9 cellular contexts compared by ENCODE assay signal in the genomic region with DNA sequence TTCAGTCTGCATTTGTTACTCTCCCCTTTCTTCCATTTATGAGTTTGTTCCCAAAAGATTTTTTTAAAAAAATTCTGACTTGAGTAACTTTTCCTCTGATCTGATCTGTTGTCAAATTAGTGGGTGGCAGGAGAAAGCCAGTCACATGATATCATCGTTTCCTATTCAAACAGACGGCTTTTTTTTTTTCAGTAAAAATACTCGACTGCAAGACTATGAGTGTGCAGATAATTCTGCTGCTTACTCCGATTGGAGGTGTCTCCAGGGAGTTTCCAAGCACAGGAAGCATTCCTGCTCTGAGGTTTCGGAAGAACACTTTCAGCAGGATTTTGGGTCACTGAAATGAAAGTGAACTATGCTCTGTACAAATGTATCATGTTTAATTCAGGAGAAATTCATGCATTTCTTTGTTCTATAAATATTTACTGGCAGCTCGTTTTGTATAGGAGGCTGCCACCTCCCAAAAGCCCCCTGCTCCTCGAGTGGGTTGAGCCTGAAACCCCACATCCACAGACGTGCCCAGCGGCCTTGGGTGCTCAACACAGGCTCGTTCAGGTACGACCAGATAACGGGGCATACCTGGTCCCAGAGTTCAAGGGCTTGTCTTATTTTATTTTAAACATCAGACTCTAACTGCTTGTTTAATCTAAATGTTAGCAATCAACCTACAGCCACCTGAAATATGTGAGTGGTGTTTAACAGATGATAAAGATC.
DNase-seq lines count a peak whose midpoint lies in the region; ATAC-seq, FAIRE-seq and TF ChIP-seq lines count a peak whose summit lies in the region.
"Had no signal": no experiment of that assay in that cellular context is flagged by ENCODE, and none has a peak within 500 bp of the region (broad histone marks: within the 10 kb centered on the region; RNA-seq: fewer than 3 reads in every experiment).

No MANE protein-coding gene starts in this region.

- POLR2A ChIA-PET in SK-N-SH (lab: Yijun Ruan, JAX): no interaction called here

- H3K4me2 ChIP-seq in SK-N-SH: 0 out of 2 replicates have a peak overlapping the region, but pooled peaks have one; percentile 33

- no peak overlapping the region for H2AFZ ChIP-seq in SK-N-SH (ENCODE audit: low read depth)

- TF ChIP-seq RAD21 in SK-N-SH (IDR thresholded peaks at IDR 0.05; ENCODE audit: low read length): no peak

- no peaks in the 10 kb centered on the region for H3K27me3 ChIP-seq in SK-N-SH (ENCODE audit: insufficient read depth)
- no peaks in the 10 kb centered on the region for H3K27me3 ChIP-seq in upper lobe of right lung

- H3K79me2 ChIP-seq in SK-N-SH (ENCODE audit: insufficient read depth): no peaks in the 10 kb centered on the region

- no peaks in the 10 kb centered on the region for H3K36me3 ChIP-seq in SK-N-SH (replicated peaks in 1 of 2; ENCODE audit: control insufficient read depth in 1 of 2, insufficient read depth in 2 of 2, low read length in 1 of 2)
- H3K36me3 ChIP-seq in upper lobe of right lung: no peaks in the 10 kb centered on the region

- no peak for TF ChIP-seq CTCF in SK-N-SH (IDR thresholded peaks at IDR 0.05)
- TF ChIP-seq CTCF in VCaP (conservative IDR thresholded peaks at IDR 0.05): no peak
- no peak for TF ChIP-seq CTCF in upper lobe of right lung (IDR thresholded peaks at IDR 0.05)

- no peak for DNase-seq in SK-N-SH
- DNase-seq in upper lobe of right lung: no peak

- no peak overlapping the region for H3K9ac ChIP-seq in SK-N-SH

- TF ChIP-seq EP300 in SK-N-SH (IDR thresholded peaks at IDR 0.05; ENCODE audit: borderline replicate concordance in 1 of 2, low read depth in 1 of 2, low read length in 1 of 2): no peak

- CTCF ChIA-PET in SK-N-SH (lab: Yijun Ruan, JAX): interaction anchor here (1.5 kb wide), 1 partner anchor 223 kb away, joined by 4 read pairs; no protein-coding TSS in a partner anchor

- H3K27ac ChIP-seq in SK-N-SH (ENCODE audit: low read depth in 2 of 2, low read length in 1 of 2): no peak overlapping the region
- peak overlapping the region; percentile 26; the same call in 1 of the 2 replicates for H3K27ac ChIP-seq in VCaP
- no peak overlapping the region for H3K27ac ChIP-seq in upper lobe of right lung
- H3K27ac ChIP-seq: RWPE1 had no signal

- no peaks in the 10 kb centered on the region for H3K9me2 ChIP-seq in SK-N-SH

- ATAC-seq in SK-N-SH treated with all-trans-retinoic acid at 6 μM for 48 hours (no peak), upper lobe of right lung (peak; percentile 12), GM21367 (IDR thresholded peaks at IDR 0.05; ENCODE audit: unreplicated experiment) (no peak), GM21717 (IDR thresholded peaks at IDR 0.05; ENCODE audit: unreplicated experiment) (no peak), GM18498 (IDR thresholded peaks at IDR 0.05; ENCODE audit: unreplicated experiment) (no peak)

- H3K4me3 ChIP-seq in SK-N-SH (ENCODE audit: low read depth in 2 of 2, low read length in 1 of 2): peak overlapping the region in 1 of 2 experiments; percentile 26; a peak in 1 of 4 replicates
- peak overlapping the region; percentile 0 for H3K4me3 ChIP-seq in upper lobe of right lung

- FAIRE-seq in islet of Langerhans (lab: Jason Lieb, UNC): peak; percentile 96

- 11% methylated on average over 12 of the region's 12 CpGs for WGBS in SK-N-SH (ENCODE audit: low lambda C conversion rate)

- intact Hi-C loops in upper lobe of right lung (cut with DNase I): no loop called here

- no peaks in the 10 kb centered on the region for H4K20me1 ChIP-seq in SK-N-SH (ENCODE audit: insufficient read depth)

- H3K4me1 ChIP-seq in SK-N-SH (ENCODE audit: control insufficient read depth in 1 of 2, insufficient read depth in 2 of 2, low read depth in 1 of 2, low read length in 1 of 2) (no peaks in the 10 kb centered on the region; a peak in 1 of 4 replicates), upper lobe of right lung (peaks cover 28% of the 10 kb centered on the region)

- H3F3A ChIP-seq in SK-N-SH (replicated peaks; ENCODE audit: insufficient read depth): no peaks in the 10 kb centered on the region

- H3K9me3 ChIP-seq in SK-N-SH (no peaks in the 10 kb centered on the region), upper lobe of right lung (no peaks in the 10 kb centered on the region)

TF ChIP-seq in SK-N-SH, 30 proteins besides CTCF, POLR2A, EP300 and RAD21 (continues in another document):
- TF ChIP-seq FOSL2 (IDR thresholded peaks at IDR 0.05; ENCODE audit: borderline replicate concordance, low read depth) (no peak), ELF1 (IDR thresholded peaks at IDR 0.05) (no peak), RCOR1 (IDR thresholded peaks at IDR 0.05; ENCODE audit: low read length) (no peak), RXRA (IDR thresholded peaks at IDR 0.05; ENCODE audit: borderline replicate concordance, low read depth) (no peak), FOXJ3 (CRISPR knock-in tag; IDR thresholded peaks at IDR 0.05) (no peak), FOXM1 (IDR thresholded peaks at IDR 0.05; ENCODE audit: low read depth) (no peak), GATA2 (CRISPR knock-in tag; IDR thresholded peaks at IDR 0.05) (no peak), YY1 (IDR thresholded peaks at IDR 0.05; ENCODE audit: low read depth) (no peak), CHD2 (IDR thresholded peaks at IDR 0.05; ENCODE audit: low read length, partially characterized antibody) (no peak), TCF12 (IDR thresholded peaks at IDR 0.05) (no peak), POLR2AphosphoS5 (IDR thresholded peaks at IDR 0.05; ENCODE audit: low read depth, low read length) (no peak), JUND (IDR thresholded peaks at IDR 0.05) (no peak)
- TF ChIP-seq, protein P1, sequence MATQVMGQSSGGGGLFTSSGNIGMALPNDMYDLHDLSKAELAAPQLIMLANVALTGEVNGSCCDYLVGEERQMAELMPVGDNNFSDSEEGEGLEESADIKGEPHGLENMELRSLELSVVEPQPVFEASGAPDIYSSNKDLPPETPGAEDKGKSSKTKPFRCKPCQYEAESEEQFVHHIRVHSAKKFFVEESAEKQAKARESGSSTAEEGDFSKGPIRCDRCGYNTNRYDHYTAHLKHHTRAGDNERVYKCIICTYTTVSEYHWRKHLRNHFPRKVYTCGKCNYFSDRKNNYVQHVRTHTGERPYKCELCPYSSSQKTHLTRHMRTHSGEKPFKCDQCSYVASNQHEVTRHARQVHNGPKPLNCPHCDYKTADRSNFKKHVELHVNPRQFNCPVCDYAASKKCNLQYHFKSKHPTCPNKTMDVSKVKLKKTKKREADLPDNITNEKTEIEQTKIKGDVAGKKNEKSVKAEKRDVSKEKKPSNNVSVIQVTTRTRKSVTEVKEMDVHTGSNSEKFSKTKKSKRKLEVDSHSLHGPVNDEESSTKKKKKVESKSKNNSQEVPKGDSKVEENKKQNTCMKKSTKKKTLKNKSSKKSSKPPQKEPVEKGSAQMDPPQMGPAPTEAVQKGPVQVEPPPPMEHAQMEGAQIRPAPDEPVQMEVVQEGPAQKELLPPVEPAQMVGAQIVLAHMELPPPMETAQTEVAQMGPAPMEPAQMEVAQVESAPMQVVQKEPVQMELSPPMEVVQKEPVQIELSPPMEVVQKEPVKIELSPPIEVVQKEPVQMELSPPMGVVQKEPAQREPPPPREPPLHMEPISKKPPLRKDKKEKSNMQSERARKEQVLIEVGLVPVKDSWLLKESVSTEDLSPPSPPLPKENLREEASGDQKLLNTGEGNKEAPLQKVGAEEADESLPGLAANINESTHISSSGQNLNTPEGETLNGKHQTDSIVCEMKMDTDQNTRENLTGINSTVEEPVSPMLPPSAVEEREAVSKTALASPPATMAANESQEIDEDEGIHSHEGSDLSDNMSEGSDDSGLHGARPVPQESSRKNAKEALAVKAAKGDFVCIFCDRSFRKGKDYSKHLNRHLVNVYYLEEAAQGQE (IDR thresholded peaks at IDR 0.05; ENCODE audit: low read depth, low read length): no peak

TF ChIP-seq in SK-N-SH treated with all-trans-retinoic acid at 6 μM for 48 hours, 23 proteins besides CTCF, POLR2A, EP300 and RAD21 (continues in another document):
- TF ChIP-seq, protein P2, sequence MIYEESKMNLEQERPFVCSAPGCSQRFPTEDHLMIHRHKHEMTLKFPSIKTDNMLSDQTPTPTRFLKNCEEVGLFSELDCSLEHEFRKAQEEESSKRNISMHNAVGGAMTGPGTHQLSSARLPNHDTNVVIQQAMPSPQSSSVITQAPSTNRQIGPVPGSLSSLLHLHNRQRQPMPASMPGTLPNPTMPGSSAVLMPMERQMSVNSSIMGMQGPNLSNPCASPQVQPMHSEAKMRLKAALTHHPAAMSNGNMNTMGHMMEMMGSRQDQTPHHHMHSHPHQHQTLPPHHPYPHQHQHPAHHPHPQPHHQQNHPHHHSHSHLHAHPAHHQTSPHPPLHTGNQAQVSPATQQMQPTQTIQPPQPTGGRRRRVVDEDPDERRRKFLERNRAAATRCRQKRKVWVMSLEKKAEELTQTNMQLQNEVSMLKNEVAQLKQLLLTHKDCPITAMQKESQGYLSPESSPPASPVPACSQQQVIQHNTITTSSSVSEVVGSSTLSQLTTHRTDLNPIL (CRISPR knock-in tag; IDR thresholded peaks at IDR 0.05; ENCODE audit: low read depth): no peak
- no peak for TF ChIP-seq RARB (CRISPR knock-in tag; IDR thresholded peaks at IDR 0.05)
- no peak for TF ChIP-seq ESRRG (CRISPR knock-in tag; IDR thresholded peaks at IDR 0.05)
- TF ChIP-seq, protein P3, sequence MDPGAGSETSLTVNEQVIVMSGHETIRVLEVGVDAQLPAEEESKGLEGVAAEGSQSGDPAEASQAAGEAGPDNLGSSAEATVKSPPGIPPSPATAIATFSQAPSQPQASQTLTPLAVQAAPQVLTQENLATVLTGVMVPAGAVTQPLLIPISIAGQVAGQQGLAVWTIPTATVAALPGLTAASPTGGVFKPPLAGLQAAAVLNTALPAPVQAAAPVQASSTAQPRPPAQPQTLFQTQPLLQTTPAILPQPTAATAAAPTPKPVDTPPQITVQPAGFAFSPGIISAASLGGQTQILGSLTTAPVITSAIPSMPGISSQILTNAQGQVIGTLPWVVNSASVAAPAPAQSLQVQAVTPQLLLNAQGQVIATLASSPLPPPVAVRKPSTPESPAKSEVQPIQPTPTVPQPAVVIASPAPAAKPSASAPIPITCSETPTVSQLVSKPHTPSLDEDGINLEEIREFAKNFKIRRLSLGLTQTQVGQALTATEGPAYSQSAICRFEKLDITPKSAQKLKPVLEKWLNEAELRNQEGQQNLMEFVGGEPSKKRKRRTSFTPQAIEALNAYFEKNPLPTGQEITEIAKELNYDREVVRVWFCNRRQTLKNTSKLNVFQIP (CRISPR knock-in tag; IDR thresholded peaks at IDR 0.05; ENCODE audit: borderline replicate concordance, low read depth): no peak
- no peak for TF ChIP-seq PPARA (CRISPR knock-in tag; IDR thresholded peaks at IDR 0.05; ENCODE audit: borderline replicate concordance)
- TF ChIP-seq ZNF565 (CRISPR knock-in tag; conservative IDR thresholded peaks at IDR 0.05; ENCODE audit: low read depth): no peak
- TF ChIP-seq ZC3H10 (CRISPR knock-in tag; IDR thresholded peaks at IDR 0.05): no peak
- no peak for TF ChIP-seq ZNF8 (CRISPR knock-in tag; IDR thresholded peaks at IDR 0.05)
- no peak for TF ChIP-seq ARNTL (CRISPR knock-in tag; IDR thresholded peaks at IDR 0.05; ENCODE audit: borderline replicate concordance, low read depth)
- no peak for TF ChIP-seq ISL1 (CRISPR knock-in tag; IDR thresholded peaks at IDR 0.05)
